ENCODE assay signal across 1 cellular context in the genomic region with DNA sequence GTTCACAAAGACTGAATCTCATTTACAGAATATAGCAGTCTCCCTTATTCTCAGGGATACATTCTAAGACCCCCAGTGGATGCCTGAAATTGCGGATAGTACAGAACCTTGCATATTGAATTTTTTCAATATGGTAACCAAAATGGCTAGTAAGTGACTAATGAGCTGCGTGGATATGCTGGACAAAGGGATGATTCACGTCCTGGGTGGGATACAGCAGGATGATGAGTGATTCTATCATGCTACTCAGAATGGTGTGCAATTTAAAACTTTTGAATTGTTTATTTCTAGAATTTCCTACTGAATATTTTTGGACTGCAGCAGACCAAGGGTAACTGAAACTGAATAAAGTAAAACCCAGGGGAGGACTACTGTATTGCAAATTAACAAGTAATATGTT.
TF ChIP-seq lines count a peak whose summit lies in the region.

No MANE protein-coding gene starts in this region.

TF ChIP-seq in IMR-90, 13 proteins besides CTCF, POLR2A, EP300 and RAD21 (continued from another document):
- TF ChIP-seq NFE2L2 (IDR thresholded peaks at IDR 0.05; ENCODE audit: low read depth, low read length), result no peak
- TF ChIP-seq CEBPB (IDR thresholded peaks at IDR 0.05; ENCODE audit: low read depth, low read length), result no peak
- TF ChIP-seq, protein P1, sequence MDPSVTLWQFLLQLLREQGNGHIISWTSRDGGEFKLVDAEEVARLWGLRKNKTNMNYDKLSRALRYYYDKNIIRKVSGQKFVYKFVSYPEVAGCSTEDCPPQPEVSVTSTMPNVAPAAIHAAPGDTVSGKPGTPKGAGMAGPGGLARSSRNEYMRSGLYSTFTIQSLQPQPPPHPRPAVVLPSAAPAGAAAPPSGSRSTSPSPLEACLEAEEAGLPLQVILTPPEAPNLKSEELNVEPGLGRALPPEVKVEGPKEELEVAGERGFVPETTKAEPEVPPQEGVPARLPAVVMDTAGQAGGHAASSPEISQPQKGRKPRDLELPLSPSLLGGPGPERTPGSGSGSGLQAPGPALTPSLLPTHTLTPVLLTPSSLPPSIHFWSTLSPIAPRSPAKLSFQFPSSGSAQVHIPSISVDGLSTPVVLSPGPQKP (IDR thresholded peaks at IDR 0.05; ENCODE audit: borderline replicate concordance, low read depth, low read length), result no peak
- TF ChIP-seq RFX5 (IDR thresholded peaks at IDR 0.05; ENCODE audit: low read depth, low read length), result no peak
